Comparison of ENCODE assay signal across 30 cellular contexts in genomic region chr12:84636801-84637285, GRCh38.
A peak's percentile ranks its signal among the peaks of the same experiment; 100 is the strongest.
DNase-seq lines count a peak whose midpoint lies in the region; ATAC-seq and TF ChIP-seq lines count a peak whose summit lies in the region.
"Had no signal": no experiment of that assay in that cellular context is flagged by ENCODE, and none has a peak within 500 bp of the region (broad histone marks: within the 10 kb centered on the region; RNA-seq: fewer than 3 reads in every experiment).

No MANE protein-coding gene starts in this region.

- no peak overlapping the region for H2AFZ ChIP-seq in mesenchymal stem cell (ENCODE audit: low read depth, low read length)

- no peak overlapping the region for H3K4ac ChIP-seq in mesenchymal stem cell (ENCODE audit: low read depth in 1 of 2, low read length in 2 of 2)

- H3K36me3 ChIP-seq in brain microvascular endothelial cell (replicated peaks) (no peaks in the 10 kb centered on the region), mesenchymal stem cell (ENCODE audit: control insufficient read depth in 1 of 2, insufficient read depth in 2 of 2, low read depth in 1 of 2, low read length in 2 of 2) (no peaks in the 10 kb centered on the region)
- H3K36me3 ChIP-seq: heart right ventricle, spleen had no signal

- no peak overlapping the region for H4K8ac ChIP-seq in mesenchymal stem cell (ENCODE audit: low read length)

- H3K27me3 ChIP-seq in brain microvascular endothelial cell (replicated peaks) (no peaks in the 10 kb centered on the region), mesenchymal stem cell (ENCODE audit: control insufficient read depth in 1 of 2, insufficient read depth in 1 of 2, low read length in 2 of 2) (no peaks in the 10 kb centered on the region)
- H3K27me3 ChIP-seq: foreskin keratinocyte, heart right ventricle, spleen had no signal

- no peak overlapping the region for H3K4me3 ChIP-seq in brain microvascular endothelial cell (ENCODE audit: low read depth, low read length)
- H3K4me3 ChIP-seq in mesenchymal stem cell (ENCODE audit: insufficient read depth in 1 of 2, low read depth in 1 of 2, low read length in 2 of 2): no peak overlapping the region
- H3K4me3 ChIP-seq: heart right ventricle, spleen had no signal

- H2BK5ac ChIP-seq in mesenchymal stem cell (ENCODE audit: low read depth, low read length, poor library complexity, severe bottlenecking): no peak overlapping the region

- peak; percentile 37 for DNase-seq in Caki2 (ENCODE audit: low read depth)
- peak; percentile 11 for DNase-seq in M059J (ENCODE audit: low read depth)
- DNase-seq in brain microvascular endothelial cell: peak; percentile 41
- DNase-seq in mesenchymal stem cell: no peak
- DNase-seq in NCI-H1417 (lab: John Stamatoyannopoulos, UW): no peak
- DNase-seq in RKO (ENCODE audit: low spot score): no peak
- DNase-seq in GDM1 (lab: John Stamatoyannopoulos, UW): no peak
- DNase-seq: activated CD4-positive, alpha-beta T cell treated with anti-CD3 and anti-CD28 coated beads for 48 hours; activated naive CD4-positive, alpha-beta T cell treated with Interleukin-2 at 50 U/mL for 16 hours; activated T-cell treated with anti-CD3 and anti-CD28 coated beads, Interleukin-2, amount 50 U/mL, for 72 hours; amniotic stem cell; C1 segment of cervical spinal cord; Caco-2; central memory CD4-positive, alpha-beta T cell; dermis blood vessel endothelial cell; DND-41; heart right ventricle; KG1; left colon; naive thymus-derived CD4-positive, alpha-beta T cell; NCI-H1694; NCI-H2171; NCI-H524; retina; SK-N-SH; spleen; stimulated activated CD4-positive, alpha-beta T cell treated with anti-CD3 and anti-CD28 coated beads, Interleukin-4, amount 100 ng/mL, for 1 hour had no signal

- no peak overlapping the region for H3K18ac ChIP-seq in mesenchymal stem cell (ENCODE audit: low read depth in 1 of 2, low read length in 2 of 2)

- no peak overlapping the region for H3K9ac ChIP-seq in mesenchymal stem cell (ENCODE audit: low read length)
- H3K9ac ChIP-seq: SK-N-SH had no signal

- H3K4me2 ChIP-seq in mesenchymal stem cell (ENCODE audit: low read length, poor library complexity, severe bottlenecking): no peak overlapping the region
- H3K4me2 ChIP-seq: SK-N-SH had no signal

- in situ Hi-C loops in Caki2 (cut with HindIII; ENCODE audit: low pct_unique_long_range_greater_than_20kb, low sequenced_read_pairs): no loop called here
- in situ Hi-C loops in brain microvascular endothelial cell (cut with HindIII; ENCODE audit: low pct_ligation_motif_present, low sequenced_read_pairs): no loop called here

- H2BK12ac ChIP-seq in mesenchymal stem cell (ENCODE audit: low read length in 2 of 2): no peak overlapping the region

- no peak for TF ChIP-seq CTCF in brain microvascular endothelial cell (IDR thresholded peaks at IDR 0.05; ENCODE audit: low read depth, low read length, missing control alignments)

- H3K4me1 ChIP-seq in mesenchymal stem cell (ENCODE audit: control insufficient read depth, insufficient read depth, low read depth, low read length): no peaks in the 10 kb centered on the region
- H3K4me1 ChIP-seq: Caco-2, foreskin keratinocyte, heart right ventricle, spleen had no signal

- no peak overlapping the region for H2BK120ac ChIP-seq in mesenchymal stem cell (ENCODE audit: low read depth, low read length)

- no peak overlapping the region for H4K91ac ChIP-seq in mesenchymal stem cell (ENCODE audit: low read length)

- H3K27ac ChIP-seq in brain microvascular endothelial cell (no peak overlapping the region), mesenchymal stem cell (ENCODE audit: low read length, poor library complexity, severe bottlenecking) (peak overlapping the region; percentile 17)
- H3K27ac ChIP-seq: foreskin keratinocyte, heart right ventricle, spleen had no signal

- no peaks in the 10 kb centered on the region for H3K9me3 ChIP-seq in mesenchymal stem cell (ENCODE audit: control insufficient read depth, low read length)
- H3K9me3 ChIP-seq: Caco-2, heart right ventricle, SK-N-SH, spleen had no signal

- no peak overlapping the region for H3K14ac ChIP-seq in mesenchymal stem cell (ENCODE audit: low read length in 2 of 2)

- ATAC-seq in HG02938 (IDR thresholded peaks at IDR 0.05; ENCODE audit: unreplicated experiment): no peak
- ATAC-seq: activated T-cell treated with anti-CD3 and anti-CD28 coated beads, Interleukin-2, amount 50 U/mL, for 72 hours; foreskin keratinocyte; heart right ventricle; left colon; naive thymus-derived CD4-positive, alpha-beta T cell; stimulated activated memory B cell treated with anti-CD40 and anti-IgM and Interleukin-4, amounts not matched to agents 10 μg/mL and 1 μg/mL and 100 μg/mL, for 72 hours had no signal

- no peak overlapping the region for H3K23ac ChIP-seq in mesenchymal stem cell (ENCODE audit: low read length in 2 of 2)

- no peak overlapping the region for H2BK15ac ChIP-seq in mesenchymal stem cell (ENCODE audit: low read depth, poor library complexity, severe bottlenecking)

- no peaks in the 10 kb centered on the region for H3K79me1 ChIP-seq in mesenchymal stem cell (replicated peaks; ENCODE audit: low read length, poor library complexity, severe bottlenecking)

- H2AK5ac ChIP-seq in mesenchymal stem cell (ENCODE audit: low read length, severe bottlenecking): no peak overlapping the region

Comparison
In these comparisons a context has a peak if more than half of its experiments do, and no peak if none do; other contexts are left out.
1. DNase-seq: peak in Caki2 (single experiment), M059J (single experiment) and brain microvascular endothelial cell (single experiment); none in mesenchymal stem cell (single experiment), NCI-H1417 (0 of 3), RKO (single experiment) and GDM1 (single experiment).